In genomic region chr16:56611281-56611833, GRCh38 we compare ENCODE assay signal across 9 cellular contexts. TPM values are rescaled to one million over a fixed set of nuclear protein-coding genes. Genes with fewer than 3 reads are reported as not detected.
A peak's percentile ranks its signal among the peaks of the same experiment; 100 is the strongest.
DNase-seq lines count a peak whose midpoint lies in the region; ATAC-seq and TF ChIP-seq lines count a peak whose summit lies in the region.
"Had no signal": no experiment of that assay in that cellular context is flagged by ENCODE, and none has a peak within 500 bp of the region (broad histone marks: within the 10 kb centered on the region; RNA-seq: fewer than 3 reads in every experiment).

No MANE protein-coding gene starts in this region.

- H2BK12ac ChIP-seq in mesenchymal stem cell (ENCODE audit: low read length in 2 of 2): peak overlapping the region; percentile 93 to 98

- H3K4me3 ChIP-seq in mesenchymal stem cell (ENCODE audit: insufficient read depth in 1 of 2, low read depth in 1 of 2, low read length in 2 of 2) (no peak overlapping the region), upper lobe of left lung (no peak overlapping the region)

- H4K8ac ChIP-seq in mesenchymal stem cell (ENCODE audit: low read length): peak overlapping the region; percentile 89

- no peaks in the 10 kb centered on the region for H3K27me3 ChIP-seq in mesenchymal stem cell (ENCODE audit: control insufficient read depth in 1 of 2, insufficient read depth in 1 of 2, low read length in 2 of 2)
- H3K27me3 ChIP-seq in upper lobe of left lung: no peaks in the 10 kb centered on the region

- no peaks in the 10 kb centered on the region for H3K79me1 ChIP-seq in mesenchymal stem cell (replicated peaks; ENCODE audit: low read length, poor library complexity, severe bottlenecking)

- no peak for TF ChIP-seq CTCF in chondrocyte (IDR thresholded peaks at IDR 0.05)
- no peak for TF ChIP-seq CTCF in upper lobe of left lung (IDR thresholded peaks at IDR 0.05)

- peak overlapping the region; percentile 93 for H3K27ac Mint-ChIP-seq in activated T-cell treated with anti-CD3 and anti-CD28 coated beads, Interleukin-2, amount 50 U/mL, for 24 hours
- H3K27ac Mint-ChIP-seq in chondrocyte (ENCODE audit: unreplicated experiment): peak overlapping the region; percentile 98

- H2AK5ac ChIP-seq in mesenchymal stem cell (ENCODE audit: low read length, severe bottlenecking): peak overlapping the region; percentile 1

- H3K27ac ChIP-seq in mesenchymal stem cell (ENCODE audit: low read length, poor library complexity, severe bottlenecking): peak overlapping the region; percentile 95
- H3K27ac ChIP-seq in upper lobe of left lung: peak overlapping the region; percentile 91 to 98 (median 94)

- peak overlapping the region; percentile 65 to 87 for H3K18ac ChIP-seq in mesenchymal stem cell (ENCODE audit: low read depth in 1 of 2, low read length in 2 of 2)

- H2BK15ac ChIP-seq in mesenchymal stem cell (ENCODE audit: low read depth, poor library complexity, severe bottlenecking): no peak overlapping the region

- no peaks in the 10 kb centered on the region for H3K36me3 ChIP-seq in mesenchymal stem cell (ENCODE audit: control insufficient read depth in 1 of 2, insufficient read depth in 2 of 2, low read depth in 1 of 2, low read length in 2 of 2)
- no peaks in the 10 kb centered on the region for H3K36me3 ChIP-seq in upper lobe of left lung

- no peaks in the 10 kb centered on the region for H3K9me3 Mint-ChIP-seq in activated T-cell treated with anti-CD3 and anti-CD28 coated beads, Interleukin-2, amount 50 U/mL, for 24 hours
- no peaks in the 10 kb centered on the region for H3K9me3 Mint-ChIP-seq in chondrocyte (ENCODE audit: low read depth)

- ATAC-seq in upper lobe of left lung (ENCODE audit: low FRiP score in 2 of 2): no peak

- H3K4ac ChIP-seq in mesenchymal stem cell (ENCODE audit: low read depth in 1 of 2, low read length in 2 of 2): peak overlapping the region; percentile 65 to 79

- H3K4me1 ChIP-seq in mesenchymal stem cell (ENCODE audit: control insufficient read depth, insufficient read depth, low read depth, low read length): peaks cover 33% of the 10 kb centered on the region
- H3K4me1 ChIP-seq in upper lobe of left lung: peaks cover 24 to 47% (median 37%) of the 10 kb centered on the region in 4 donors

- H3K9me3 ChIP-seq in mesenchymal stem cell (ENCODE audit: control insufficient read depth, low read length) (no peaks in the 10 kb centered on the region), upper lobe of left lung (no peaks in the 10 kb centered on the region)

- no peak overlapping the region for H2BK5ac ChIP-seq in mesenchymal stem cell (ENCODE audit: low read depth, low read length, poor library complexity, severe bottlenecking)

- H2AFZ ChIP-seq in mesenchymal stem cell (ENCODE audit: low read depth, low read length): no peak overlapping the region

- H3K9ac ChIP-seq in mesenchymal stem cell (ENCODE audit: low read length): peak overlapping the region; percentile 91

- TF ChIP-seq POLR2A in upper lobe of left lung (IDR thresholded peaks at IDR 0.05): no peak

- H3K4me2 ChIP-seq in mesenchymal stem cell (ENCODE audit: low read length, poor library complexity, severe bottlenecking): no peak overlapping the region

- TF ChIP-seq EP300 in upper lobe of left lung (IDR thresholded peaks at IDR 0.05): peak in 1 of 4 donors; percentile 2

- 95% methylated on average over 2 of the region's 2 CpGs for WGBS in mesenchymal stem cell
- WGBS in upper lobe of left lung, 2 donors: 77 to 81% methylated on average over 2 of the region's 2 CpGs

- H4K91ac ChIP-seq in mesenchymal stem cell (ENCODE audit: low read length): peak overlapping the region; percentile 70

- H2BK120ac ChIP-seq in mesenchymal stem cell (ENCODE audit: low read depth, low read length): peak overlapping the region; percentile 1

- peak overlapping the region in 1 of 2 experiments; percentile 5 for H3K14ac ChIP-seq in mesenchymal stem cell (ENCODE audit: low read length in 2 of 2)

- H3K23ac ChIP-seq in mesenchymal stem cell (ENCODE audit: low read length in 2 of 2): peak overlapping the region in 1 of 2 experiments; percentile 53

- no peak for DNase-seq in activated T-cell treated with anti-CD3 and anti-CD28 coated beads, Interleukin-2, amount 50 U/mL, for 24 hours
- DNase-seq in activated T-cell treated with anti-CD3 and anti-CD28 coated beads for 4 hours (no peak), chondrocyte (ENCODE audit: low spot score) (no peak), mesenchymal stem cell (peak; percentile 71), upper lobe of left lung (peak in 1 of 2 donors; percentile 50), foreskin melanocyte (no peak), NCI-H748 treated with DMSO at 0.1 percent for 48 hours (lab: John Stamatoyannopoulos, UW) (no peak)
- no peak for DNase-seq in central memory CD4-positive, alpha-beta T cell

- peaks cover 83% of the 10 kb centered on the region for H3K4me1 Mint-ChIP-seq in activated T-cell treated with anti-CD3 and anti-CD28 coated beads, Interleukin-2, amount 50 U/mL, for 24 hours (ENCODE audit: low read depth)
- H3K4me1 Mint-ChIP-seq in chondrocyte (ENCODE audit: low read depth): peaks cover 74% of the 10 kb centered on the region

- peaks cover 11% of the 10 kb centered on the region for H3K36me3 Mint-ChIP-seq in activated T-cell treated with anti-CD3 and anti-CD28 coated beads, Interleukin-2, amount 50 U/mL, for 24 hours (ENCODE audit: low read depth)
- no peaks in the 10 kb centered on the region for H3K36me3 Mint-ChIP-seq in chondrocyte (ENCODE audit: low read depth)

- no peak overlapping the region for H3K4me3 Mint-ChIP-seq in activated T-cell treated with anti-CD3 and anti-CD28 coated beads, Interleukin-2, amount 50 U/mL, for 24 hours
- H3K4me3 Mint-ChIP-seq in chondrocyte (ENCODE audit: unreplicated experiment): no peak overlapping the region

- H3K27me3 Mint-ChIP-seq in activated T-cell treated with anti-CD3 and anti-CD28 coated beads, Interleukin-2, amount 50 U/mL, for 24 hours: peaks cover 1% of the 10 kb centered on the region
- H3K27me3 Mint-ChIP-seq in chondrocyte (ENCODE audit: low read depth): no peaks in the 10 kb centered on the region

RNA-seq across cellular contexts. Expression of gene MT2A, which starts 3.0 kb away (rescaled TPM):
- 160 to 407 TPM (median 183 TPM) in 3 replicates for total RNA-seq in chondrocyte
- polyA plus RNA-seq in mesenchymal stem cell (2013, experiment 1 of 2): 1,482 TPM
- polyA plus RNA-seq in mesenchymal stem cell (2013, experiment 2 of 2): 1,482 TPM
- 100 to 1,000 TPM; 137 to 552 (median 338) TPM for total RNA-seq in upper lobe of left lung

RNA-seq across cellular contexts. Expression of gene MT1E, which starts 14.2 kb away (rescaled TPM):
- total RNA-seq in chondrocyte (23.2 to 35.8 TPM (median 31.4 TPM) in 3 replicates), upper lobe of left lung (100 to 1,000 TPM in 5 of 6 donors, 10 to 100 TPM in 1; 72.3 to 546 (median 187) TPM)
- 93.8 TPM for polyA plus RNA-seq in mesenchymal stem cell (2013, experiment 1 of 2)
- 92.9 TPM for polyA plus RNA-seq in mesenchymal stem cell (2013, experiment 2 of 2)

RNA-seq across cellular contexts. Expression of gene MT1M, which starts 21.1 kb away (rescaled TPM):
- total RNA-seq in chondrocyte (0.35 to 0.59 TPM in 2 of 3 replicates, not detected in the other), upper lobe of left lung (100 to 1,000 TPM in 1 of 6 donors, 10 to 100 TPM in 4, 1 to 10 TPM in 1; 8.4 to 194 (median 37.0) TPM)
- polyA plus RNA-seq in mesenchymal stem cell (2013, experiment 1 of 2): 0.08 TPM
- not detected for polyA plus RNA-seq in mesenchymal stem cell (2013, experiment 2 of 2)

RNA-seq across cellular contexts. Expression of gene MT3, which starts 22.0 kb away (rescaled TPM):
- 0.77 TPM in 1 of 3 replicates, not detected in the others for total RNA-seq in chondrocyte
- polyA plus RNA-seq in mesenchymal stem cell (2013, experiment 1 of 2): not detected
- 0.18 TPM for polyA plus RNA-seq in mesenchymal stem cell (2013, experiment 2 of 2)
- 1 to 10 TPM in 2 of 6 donors, not detected in 4; 1.4 to 1.5 TPM for total RNA-seq in upper lobe of left lung
- total RNA-seq: dermis microvascular lymphatic vessel endothelial cell had no signal

RNA-seq across cellular contexts. Expression of gene MT1A, which starts 27.1 kb away (rescaled TPM):
- 1.1 TPM in 1 of 3 replicates, not detected in the others for total RNA-seq in chondrocyte
- 0.68 TPM for polyA plus RNA-seq in mesenchymal stem cell (2013, experiment 1 of 2)
- polyA plus RNA-seq in mesenchymal stem cell (2013, experiment 2 of 2): 0.60 TPM
- total RNA-seq in upper lobe of left lung: 10 to 100 TPM in 4 of 6 donors, 1 to 10 TPM in 1, not detected in 1; 5.4 to 59.1 (median 13.4) TPM
